ENCODE assay signal across 8 cellular contexts in genomic region chr1:211257831-211258225, GRCh38. TPM values are rescaled to one million over a fixed set of nuclear protein-coding genes. Genes with fewer than 3 reads are reported as not detected.
A peak's percentile ranks its signal among the peaks of the same experiment; 100 is the strongest.
DNase-seq lines count a peak whose midpoint lies in the region; ATAC-seq and TF ChIP-seq lines count a peak whose summit lies in the region.

No MANE protein-coding gene starts in this region.

- H3K36me3 Mint-ChIP-seq in activated T-cell treated with anti-CD3 and anti-CD28 coated beads, Interleukin-2, amount 50 U/mL, for 4 hours (ENCODE audit: insufficient read depth): no peaks in the 10 kb centered on the region

- peak overlapping the region; percentile 86 for H3K4me3 Mint-ChIP-seq in activated T-cell treated with anti-CD3 and anti-CD28 coated beads, Interleukin-2, amount 50 U/mL, for 4 hours

- in situ Hi-C loops in astrocyte of the spinal cord (cut with HindIII; ENCODE audit: low sequenced_read_pairs): no loop called here
- in situ Hi-C loops in transverse colon (cut with MboI; ENCODE audit: low pct_ligation_motif_present in 1 of 4, low pct_unique_long_range_greater_than_20kb in 1 of 4, low sequenced_read_pairs in 3 of 4): no loop called here

- TF ChIP-seq EP300 in transverse colon (IDR thresholded peaks at IDR 0.05; ENCODE audit: low read depth): no peak

- H3K4me3 ChIP-seq in astrocyte of the spinal cord (ENCODE audit: low read depth, low read length): peak overlapping the region; percentile 91
- peak overlapping the region; percentile 54 to 88 (median 81) for H3K4me3 ChIP-seq in right lobe of liver
- H3K4me3 ChIP-seq in transverse colon: peak overlapping the region in 3 of 4 donors; percentile 52 to 96 (median 81)

- TF ChIP-seq CTCF in astrocyte of the spinal cord (IDR thresholded peaks at IDR 0.05; ENCODE audit: low read depth, low read length): no peak
- TF ChIP-seq CTCF in right lobe of liver (IDR thresholded peaks at IDR 0.05): no peak
- no peak for TF ChIP-seq CTCF in transverse colon (IDR thresholded peaks at IDR 0.05)

- H3K36me3 ChIP-seq in right lobe of liver: peaks cover 0 to 3% (median 0%) of the 10 kb centered on the region in 4 donors
- H3K36me3 ChIP-seq in transverse colon: no peaks in the 10 kb centered on the region

- 3% methylated on average over 2 of the region's 2 CpGs for WGBS in right lobe of liver (ENCODE audit: insufficient coverage, low coverage, low lambda C conversion rate, missing lambda C conversion rate)
- 5 to 6% methylated on average over 2 of the region's 2 CpGs for WGBS in transverse colon (ENCODE audit: low coverage in 1 of 2), 2 donors

- H3K9me3 ChIP-seq in right lobe of liver: no peaks in the 10 kb centered on the region
- H3K9me3 ChIP-seq in transverse colon: no peaks in the 10 kb centered on the region

- no peaks in the 10 kb centered on the region for H3K27me3 Mint-ChIP-seq in activated T-cell treated with anti-CD3 and anti-CD28 coated beads, Interleukin-2, amount 50 U/mL, for 4 hours (ENCODE audit: low read depth)

- H3K27me3 ChIP-seq in right lobe of liver (no peaks in the 10 kb centered on the region), transverse colon (no peaks in the 10 kb centered on the region)

- no peak for ATAC-seq in activated T-cell treated with anti-CD3 and anti-CD28 coated beads, Interleukin-2, amount 50 U/mL, for 4 hours
- ATAC-seq in right lobe of liver: no peak
- ATAC-seq in GM18519 (IDR thresholded peaks at IDR 0.05; ENCODE audit: low FRiP score, unreplicated experiment): no peak
- no peak for ATAC-seq in GM21786 (IDR thresholded peaks at IDR 0.05; ENCODE audit: unreplicated experiment)
- no peak for ATAC-seq in GM21526 (IDR thresholded peaks at IDR 0.05; ENCODE audit: low FRiP score, unreplicated experiment)

- TF ChIP-seq POLR2A in right lobe of liver (IDR thresholded peaks at IDR 0.05) (no peak), transverse colon (IDR thresholded peaks at IDR 0.05) (no peak)

- no peak for DNase-seq in activated T-cell treated with anti-CD3 and anti-CD28 coated beads, Interleukin-2, amount 50 U/mL, for 4 hours
- no peak for DNase-seq in activated T-cell treated with anti-CD3 and anti-CD28 coated beads for 4 hours
- DNase-seq in astrocyte of the spinal cord (ENCODE audit: low read depth, low spot score): peak; percentile 47
- no peak for DNase-seq in right lobe of liver
- no peak for DNase-seq in transverse colon

- no peaks in the 10 kb centered on the region for H3K9me3 Mint-ChIP-seq in activated T-cell treated with anti-CD3 and anti-CD28 coated beads, Interleukin-2, amount 50 U/mL, for 4 hours

- peak overlapping the region; percentile 90 to 99 (median 93) for H3K27ac ChIP-seq in right lobe of liver
- H3K27ac ChIP-seq in transverse colon: peak overlapping the region; percentile 98 to 100 (median 100)

- H3K4me1 Mint-ChIP-seq in activated T-cell treated with anti-CD3 and anti-CD28 coated beads, Interleukin-2, amount 50 U/mL, for 4 hours (ENCODE audit: low read depth): peaks cover 22% of the 10 kb centered on the region

- H3K4me1 ChIP-seq in right lobe of liver (peaks cover 0 to 15% (median 8%) of the 10 kb centered on the region in 4 donors), transverse colon (peaks cover 5 to 22% (median 19%) of the 10 kb centered on the region in 4 donors)

- intact Hi-C loops in right lobe of liver (cut with DNase I) (no loop called here), transverse colon (cut with DNase I; ENCODE audit: low total_unique reads) (no loop called here)

RNA-seq across cellular contexts. Expression of gene RCOR3, which starts 1.3 kb away (rescaled TPM):
- total RNA-seq in activated T-cell treated with anti-CD3 and anti-CD28 coated beads, Interleukin-2, amount 50 U/mL, for 4 hours: 10 to 100 TPM; 23.1 to 25.5 (median 24.5) TPM
- 10 to 100 TPM; 13.0 to 24.6 (median 17.7) TPM for total RNA-seq in right lobe of liver
- total RNA-seq in transverse colon: 10 to 100 TPM; 52.2 to 77.6 (median 72.1) TPM
